12 cellular contexts compared by ENCODE assay signal in the genomic region with DNA sequence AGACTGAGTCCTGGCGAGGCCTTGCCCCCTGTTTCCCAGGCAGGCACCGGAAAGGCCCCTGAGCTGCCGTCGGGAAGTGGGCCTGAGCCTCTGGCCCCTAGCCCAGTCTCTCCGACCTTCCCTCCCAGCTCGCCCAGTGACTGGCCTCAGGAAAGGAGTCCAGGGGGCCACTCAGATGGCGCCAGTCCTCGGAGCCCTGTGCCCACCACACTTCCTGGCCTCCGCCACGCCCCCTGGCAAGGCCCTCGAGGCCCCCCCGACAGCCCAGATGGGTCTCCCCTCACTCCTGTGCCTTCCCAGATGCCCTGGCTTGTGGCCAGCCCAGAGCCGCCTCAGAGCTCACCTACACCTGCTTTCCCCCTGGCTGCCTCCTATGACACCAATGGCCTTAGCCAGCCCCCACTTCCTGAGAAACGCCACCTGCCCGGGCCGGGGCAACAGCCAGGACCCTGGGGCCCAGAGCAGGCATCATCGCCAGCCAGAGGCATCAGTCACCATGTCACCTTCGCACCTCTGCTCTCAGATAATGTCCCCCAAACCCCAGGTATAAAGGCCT. TPM values are rescaled to one million over a fixed set of nuclear protein-coding genes. Genes with fewer than 3 reads are reported as not detected.
DNase-seq lines count a peak whose midpoint lies in the region; ATAC-seq and TF ChIP-seq lines count a peak whose summit lies in the region.
"Had no signal": no experiment of that assay in that cellular context is flagged by ENCODE, and none has a peak within 500 bp of the region (broad histone marks: within the 10 kb centered on the region; RNA-seq: fewer than 3 reads in every experiment).

No MANE protein-coding gene starts in this region.

- DNase-seq in activated CD4-positive, alpha-beta T cell treated with anti-CD3 and anti-CD28 coated beads for 36 hours = peak; percentile 4
- DNase-seq in activated CD4-positive, alpha-beta T cell treated with anti-CD3 and anti-CD28 coated beads, Interleukin-2, amount 50 U/mL, for 1 hour = no peak
- DNase-seq in ascending aorta (ENCODE audit: low spot score in 2 of 2) = peak in 1 of 2 donors; percentile 69
- peak; percentile 34 for DNase-seq in lung (ENCODE audit: low spot score)
- DNase-seq in upper lobe of right lung = peak; percentile 78
- no peak for DNase-seq in neural progenitor cell (ENCODE audit: low spot score)
- DNase-seq in RKO (ENCODE audit: low spot score) = no peak
- no peak for DNase-seq in activated CD4-positive, alpha-beta memory T cell treated with anti-CD3 and anti-CD28 coated beads, Interleukin-2, amount 10 ng/mL, durations not matched to agents 7 days and 5 days
- DNase-seq: amniotic stem cell, NCI-H524 treated with DMSO at 0.1 percent for 48 hours had no signal

- H3K4me1 ChIP-seq in ascending aorta (peaks cover 11 to 47% of the 10 kb centered on the region in 2 donors), lung (ENCODE audit: control insufficient read depth in 2 of 2, insufficient read depth in 2 of 2, low read length in 2 of 2) (peaks cover 0 to 11% of the 10 kb centered on the region in 2 donors), upper lobe of right lung (peaks cover 41% of the 10 kb centered on the region), neural progenitor cell (no peaks in the 10 kb centered on the region)

- no peaks in the 10 kb centered on the region for H3K27me3 ChIP-seq in ascending aorta
- no peaks in the 10 kb centered on the region for H3K27me3 ChIP-seq in lung (ENCODE audit: control insufficient read depth, insufficient read depth)
- no peaks in the 10 kb centered on the region for H3K27me3 ChIP-seq in upper lobe of right lung
- H3K27me3 ChIP-seq in neural progenitor cell = peaks cover 3% of the 10 kb centered on the region

- no peaks in the 10 kb centered on the region for H3K27me3 Mint-ChIP-seq in activated CD4-positive, alpha-beta T cell treated with anti-CD3 and anti-CD28 coated beads for 36 hours
- peaks cover 9% of the 10 kb centered on the region for H3K27me3 Mint-ChIP-seq in neural progenitor cell (ENCODE audit: insufficient read depth, low read depth)
- H3K27me3 Mint-ChIP-seq in activated CD4-positive, alpha-beta memory T cell treated with anti-CD3 and anti-CD28 coated beads, Interleukin-2, amount 10 ng/mL, durations not matched to agents 7 days and 5 days = no peaks in the 10 kb centered on the region

- no peak overlapping the region for H3K4me2 ChIP-seq in neural progenitor cell

- intact Hi-C loops in activated CD4-positive, alpha-beta T cell treated with anti-CD3 and anti-CD28 coated beads for 36 hours (cut with DNase I, micrococcal nuclease) = loop anchor here in 1 of 2 experiments (10.0 kb wide), 1 partner anchor 134 kb away; no protein-coding TSS in a partner anchor
- intact Hi-C loops in ascending aorta (cut with DNase I) (no loop called here), upper lobe of right lung (cut with DNase I) (no loop called here)

- no peaks in the 10 kb centered on the region for H4K20me1 ChIP-seq in neural progenitor cell (ENCODE audit: low read depth)

- peaks cover 8% of the 10 kb centered on the region for H3K36me3 Mint-ChIP-seq in activated CD4-positive, alpha-beta T cell treated with anti-CD3 and anti-CD28 coated beads for 36 hours (ENCODE audit: low read depth)
- H3K36me3 Mint-ChIP-seq in neural progenitor cell = no peaks in the 10 kb centered on the region
- peaks cover 17% of the 10 kb centered on the region for H3K36me3 Mint-ChIP-seq in activated CD4-positive, alpha-beta memory T cell treated with anti-CD3 and anti-CD28 coated beads, Interleukin-2, amount 10 ng/mL, durations not matched to agents 7 days and 5 days (ENCODE audit: low read depth)

- peaks cover 81 to 94% of the 10 kb centered on the region in 2 donors for H3K36me3 ChIP-seq in ascending aorta
- peaks cover 0 to 78% of the 10 kb centered on the region in 2 donors for H3K36me3 ChIP-seq in lung (ENCODE audit: control insufficient read depth in 2 of 2, insufficient read depth in 2 of 2, low read length in 2 of 2)
- peaks cover 95% of the 10 kb centered on the region for H3K36me3 ChIP-seq in upper lobe of right lung
- no peaks in the 10 kb centered on the region for H3K36me3 ChIP-seq in neural progenitor cell

- H3K4me3 ChIP-seq in ascending aorta (no peak overlapping the region), lung (no peak overlapping the region), upper lobe of right lung (no peak overlapping the region), neural progenitor cell (no peak overlapping the region)

- H3K4me1 Mint-ChIP-seq in activated CD4-positive, alpha-beta T cell treated with anti-CD3 and anti-CD28 coated beads for 36 hours = no peaks in the 10 kb centered on the region
- H3K4me1 Mint-ChIP-seq in neural progenitor cell = peaks cover 5% of the 10 kb centered on the region
- H3K4me1 Mint-ChIP-seq in activated CD4-positive, alpha-beta memory T cell treated with anti-CD3 and anti-CD28 coated beads, Interleukin-2, amount 10 ng/mL, durations not matched to agents 7 days and 5 days = peaks cover under 1% of the 10 kb centered on the region

- H3K27ac Mint-ChIP-seq in activated CD4-positive, alpha-beta T cell treated with anti-CD3 and anti-CD28 coated beads for 36 hours = no peak overlapping the region
- no peak overlapping the region for H3K27ac Mint-ChIP-seq in neural progenitor cell
- no peak overlapping the region for H3K27ac Mint-ChIP-seq in activated CD4-positive, alpha-beta memory T cell treated with anti-CD3 and anti-CD28 coated beads, Interleukin-2, amount 10 ng/mL, durations not matched to agents 7 days and 5 days

- H3K9ac ChIP-seq in neural progenitor cell = no peak overlapping the region

- TF ChIP-seq CTCF in ascending aorta (IDR thresholded peaks at IDR 0.05) (no peak), lung (IDR thresholded peaks at IDR 0.05; ENCODE audit: control extremely low read depth, extremely low read depth) (no peak), upper lobe of right lung (IDR thresholded peaks at IDR 0.05) (no peak), neural progenitor cell (IDR thresholded peaks at IDR 0.05) (no peak)

- H3K79me2 ChIP-seq in neural progenitor cell (ENCODE audit: low read depth) = no peaks in the 10 kb centered on the region

- H3K27ac ChIP-seq in ascending aorta (peak overlapping the region; percentile 83 to 95), lung (ENCODE audit: low read depth in 1 of 2, low read length in 1 of 2) (peak overlapping the region in 1 of 2 donors; percentile 43), upper lobe of right lung (peak overlapping the region; percentile 60), neural progenitor cell (no peak overlapping the region)
- H3K27ac ChIP-seq: epithelial cell of prostate had no signal

- no peak for ATAC-seq in activated CD4-positive, alpha-beta T cell treated with anti-CD3 and anti-CD28 coated beads for 36 hours
- ATAC-seq in lung (ENCODE audit: insufficient read depth, low FRiP score) = no peak
- ATAC-seq in upper lobe of right lung = no peak

- no peaks in the 10 kb centered on the region for H3F3A ChIP-seq in neural progenitor cell (ENCODE audit: low read depth)

- CTCF ChIA-PET in activated CD4-positive, alpha-beta T cell treated with anti-CD3 and anti-CD28 coated beads for 36 hours (lab: Charles Lee) = interaction anchor here (0.6 to 15.8 kb wide), 4 partner anchors 20 to 823 kb away, joined by 3 to 277 read pairs (median 80); a partner anchor contains a TSS
- CTCF ChIA-PET in activated CD4-positive, alpha-beta memory T cell treated with anti-CD3 and anti-CD28 coated beads, Interleukin-2, amount 10 ng/mL, durations not matched to agents 7 days and 5 days (lab: Charles Lee) = no interaction called here

- H3K9me3 ChIP-seq in ascending aorta = no peaks in the 10 kb centered on the region
- H3K9me3 ChIP-seq in lung (ENCODE audit: control insufficient read depth in 2 of 2, insufficient read depth in 1 of 2, low read length in 1 of 2) = no peaks in the 10 kb centered on the region
- no peaks in the 10 kb centered on the region for H3K9me3 ChIP-seq in upper lobe of right lung
- H3K9me3 ChIP-seq in neural progenitor cell (ENCODE audit: low read depth) = no peaks in the 10 kb centered on the region

- POLR2A ChIA-PET in activated CD4-positive, alpha-beta T cell treated with anti-CD3 and anti-CD28 coated beads for 36 hours (lab: Charles Lee) = no interaction called here
- POLR2A ChIA-PET in activated CD4-positive, alpha-beta memory T cell treated with anti-CD3 and anti-CD28 coated beads, Interleukin-2, amount 10 ng/mL, durations not matched to agents 7 days and 5 days (lab: Charles Lee) = interaction anchor here (0.9 to 1.7 kb wide), 2 partner anchors 17 to 42 kb away, joined by 3 to 8 read pairs; a partner anchor contains a TSS

- no peaks in the 10 kb centered on the region for H3K9me3 Mint-ChIP-seq in activated CD4-positive, alpha-beta T cell treated with anti-CD3 and anti-CD28 coated beads for 36 hours (ENCODE audit: low read depth)
- no peaks in the 10 kb centered on the region for H3K9me3 Mint-ChIP-seq in neural progenitor cell
- H3K9me3 Mint-ChIP-seq in activated CD4-positive, alpha-beta memory T cell treated with anti-CD3 and anti-CD28 coated beads, Interleukin-2, amount 10 ng/mL, durations not matched to agents 7 days and 5 days = no peaks in the 10 kb centered on the region

- no peak overlapping the region for H3K4me3 Mint-ChIP-seq in activated CD4-positive, alpha-beta T cell treated with anti-CD3 and anti-CD28 coated beads for 36 hours
- H3K4me3 Mint-ChIP-seq in neural progenitor cell = no peak overlapping the region
- H3K4me3 Mint-ChIP-seq in activated CD4-positive, alpha-beta memory T cell treated with anti-CD3 and anti-CD28 coated beads, Interleukin-2, amount 10 ng/mL, durations not matched to agents 7 days and 5 days = no peak overlapping the region

- 55 to 65% methylated on average over 18 of the region's 18 CpGs for WGBS in lung, 2 donors

- no peak overlapping the region for H2AFZ ChIP-seq in neural progenitor cell (replicated peaks)

RNA-seq across cellular contexts. Expression of a gene that starts 10.9 kb away (rescaled TPM):
- total RNA-seq in activated CD4-positive, alpha-beta T cell treated with anti-CD3 and anti-CD28 coated beads for 36 hours = 1 to 10 TPM in 1 of 2 experiments, under 1 TPM in 1; 0.77 to 2.4 TPM
- 608 TPM for total RNA-seq in ascending aorta
- 100 to 1,000 TPM in 1 of 2 donors, 10 to 100 TPM in 1; 56.7 to 182 TPM for total RNA-seq in lung
- 100 to 1,000 TPM in 1 of 2 donors, 10 to 100 TPM in 1; 72.8 to 138 TPM for polyA plus RNA-seq in lung
- total RNA-seq in upper lobe of right lung = 232 TPM
- 0.24 and 0.28 TPM in 2 replicates for total RNA-seq in neural progenitor cell (ENCODE audit: low replicate concordance)
- total RNA-seq in activated CD4-positive, alpha-beta memory T cell treated with anti-CD3 and anti-CD28 coated beads, Interleukin-2, amount 10 ng/mL, durations not matched to agents 7 days and 5 days = under 1 TPM; 0.78 to 0.83 TPM

RNA-seq across cellular contexts. Expression of a gene that starts 18.4 kb away (rescaled TPM):
- 10 to 100 TPM; 13.7 to 18.2 TPM for total RNA-seq in activated CD4-positive, alpha-beta T cell treated with anti-CD3 and anti-CD28 coated beads for 36 hours
- 48.6 TPM for total RNA-seq in ascending aorta
- 10 to 100 TPM; 17.1 to 60.2 TPM for total RNA-seq in lung
- polyA plus RNA-seq in lung = 10 to 100 TPM; 24.4 to 45.5 TPM
- 50.4 TPM for total RNA-seq in upper lobe of right lung
- 5.4 and 6.7 TPM in 2 replicates for total RNA-seq in neural progenitor cell (ENCODE audit: low replicate concordance)
- total RNA-seq in activated CD4-positive, alpha-beta memory T cell treated with anti-CD3 and anti-CD28 coated beads, Interleukin-2, amount 10 ng/mL, durations not matched to agents 7 days and 5 days = 10 to 100 TPM; 31.2 to 31.3 TPM

RNA-seq across cellular contexts. Expression of a gene that starts 36.7 kb away (rescaled TPM):
- total RNA-seq in activated CD4-positive, alpha-beta T cell treated with anti-CD3 and anti-CD28 coated beads for 36 hours = 1 to 10 TPM; 1.3 to 2.4 TPM
- total RNA-seq in ascending aorta (1,664 TPM), lung (10 to 100 TPM; 16.0 to 42.5 TPM), upper lobe of right lung (34.6 TPM), neural progenitor cell (ENCODE audit: low replicate concordance) (2.5 and 2.6 TPM in 2 replicates)
- polyA plus RNA-seq in lung = 10 to 100 TPM; 15.9 to 75.0 TPM
- 1 to 10 TPM in 1 of 2 experiments, under 1 TPM in 1; 0.38 to 1.2 TPM for total RNA-seq in activated CD4-positive, alpha-beta memory T cell treated with anti-CD3 and anti-CD28 coated beads, Interleukin-2, amount 10 ng/mL, durations not matched to agents 7 days and 5 days

RNA-seq across cellular contexts. Expression of a gene that starts 42.5 kb away (rescaled TPM):
- under 1 TPM; 0.57 to 0.79 TPM for total RNA-seq in activated CD4-positive, alpha-beta T cell treated with anti-CD3 and anti-CD28 coated beads for 36 hours
- total RNA-seq in ascending aorta = not detected
- total RNA-seq in lung = under 1 TPM in 1 of 2 donors, not detected in 1; 0.21 TPM
- under 1 TPM; 0.06 to 0.10 TPM for polyA plus RNA-seq in lung
- not detected for total RNA-seq in upper lobe of right lung
- total RNA-seq in neural progenitor cell (ENCODE audit: low replicate concordance) = not detected in 2 replicates
- total RNA-seq in activated CD4-positive, alpha-beta memory T cell treated with anti-CD3 and anti-CD28 coated beads, Interleukin-2, amount 10 ng/mL, durations not matched to agents 7 days and 5 days = 1 to 10 TPM; 1.4 to 1.5 TPM
- total RNA-seq: omental fat pad had no signal

RNA-seq across cellular contexts. Expression of a gene that starts 54.5 kb away (rescaled TPM):
- 100 to 1,000 TPM; 698 to 781 TPM for total RNA-seq in activated CD4-positive, alpha-beta T cell treated with anti-CD3 and anti-CD28 coated beads for 36 hours
- total RNA-seq in ascending aorta (181 TPM), lung (100 to 1,000 TPM; 301 to 684 TPM), upper lobe of right lung (436 TPM), neural progenitor cell (ENCODE audit: low replicate concordance) (774 and 833 TPM in 2 replicates)
- polyA plus RNA-seq in lung = 100 to 1,000 TPM in 1 of 2 donors, 10 to 100 TPM in 1; 81.9 to 139 TPM
- total RNA-seq in activated CD4-positive, alpha-beta memory T cell treated with anti-CD3 and anti-CD28 coated beads, Interleukin-2, amount 10 ng/mL, durations not matched to agents 7 days and 5 days = 100 to 1,000 TPM; 303 to 311 TPM

Comparison
In these comparisons a context has a peak if more than half of its experiments do, and no peak if none do; other contexts are left out.
1. DNase-seq: peak in activated CD4-positive, alpha-beta T cell treated with anti-CD3 and anti-CD28 coated beads for 36 hours (single experiment), lung (single experiment) and upper lobe of right lung (single experiment); none in activated CD4-positive, alpha-beta T cell treated with anti-CD3 and anti-CD28 coated beads, Interleukin-2, amount 50 U/mL, for 1 hour (single experiment), neural progenitor cell (single experiment), RKO (single experiment) and activated CD4-positive, alpha-beta memory T cell treated with anti-CD3 and anti-CD28 coated beads, Interleukin-2, amount 10 ng/mL, durations not matched to agents 7 days and 5 days (single experiment).
2. RNA of a gene that starts 10.9 kb away (total RNA-seq): 608 TPM in ascending aorta (single experiment), 232 TPM in upper lobe of right lung (single experiment) and 56.7 to 182 TPM in lung; 0.77 to 2.4 TPM in activated CD4-positive, alpha-beta T cell treated with anti-CD3 and anti-CD28 coated beads for 36 hours, 0.78 to 0.83 TPM in activated CD4-positive, alpha-beta memory T cell treated with anti-CD3 and anti-CD28 coated beads, Interleukin-2, amount 10 ng/mL, durations not matched to agents 7 days and 5 days and 0.24 to 0.28 TPM in neural progenitor cell; every median in the first group is over 10 times any median in the second.
3. RNA of a gene that starts 36.7 kb away (total RNA-seq): 1,664 TPM in ascending aorta (single experiment); 16.0 to 42.5 TPM in lung, 34.6 TPM in upper lobe of right lung (single experiment), 2.5 to 2.6 TPM in neural progenitor cell, 1.3 to 2.4 TPM in activated CD4-positive, alpha-beta T cell treated with anti-CD3 and anti-CD28 coated beads for 36 hours and 0.38 to 1.2 TPM in activated CD4-positive, alpha-beta memory T cell treated with anti-CD3 and anti-CD28 coated beads, Interleukin-2, amount 10 ng/mL, durations not matched to agents 7 days and 5 days; every median in the first group is over 10 times any median in the second.